In genomic region chr19:10194500-10195198, GRCh38 we compare ENCODE assay signal across 8 cellular contexts. TPM values are rescaled to one million over a fixed set of nuclear protein-coding genes. Genes with fewer than 3 reads are reported as not detected.
DNase-seq lines count a peak whose midpoint lies in the region; ATAC-seq, FAIRE-seq and TF ChIP-seq lines count a peak whose summit lies in the region.

TSS of gene DNMT1 (minus strand) at chr19:10194953. CDS start at chr19:10194899, 54 bp downstream.

- H4K20me1 ChIP-seq in keratinocyte (ENCODE audit: control insufficient read depth, extremely low read depth, insufficient read depth, low read length): peaks cover 9% of the 10 kb centered on the region

- no peaks in the 10 kb centered on the region for H3K27me3 ChIP-seq in keratinocyte (ENCODE audit: control insufficient read depth, extremely low read depth, insufficient read depth, low read length)

- peak within 1 kb of the TSS; percentile 88 for H3K9ac ChIP-seq in keratinocyte (ENCODE audit: control insufficient read depth, extremely low read depth, insufficient read depth, low read length)

- DNase-seq in AG09309 (ENCODE audit: low read depth): peak; percentile 88
- DNase-seq in NCI-H460 (ENCODE audit: extremely low read depth, low read depth): peak; percentile 90
- DNase-seq in activated CD4-positive, CD25-positive, alpha-beta regulatory T cell treated with anti-CD3 and anti-CD28 coated beads, Interleukin-2, amount 50 U/mL, for 72 hours: peak; percentile 98
- peak; percentile 97 for DNase-seq in cerebellar cortex (ENCODE audit: low spot score)
- DNase-seq in keratinocyte (ENCODE audit: low read depth, low spot score): peak; percentile 62
- DNase-seq in stimulated activated CD4-positive, alpha-beta T cell treated with anti-CD3 and anti-CD28 coated beads, Interleukin-12 subunit alpha, Interleukin-12 subunit beta, amount 100 ng/mL, for 48 hours (ENCODE audit: low read depth in 2 of 3, low spot score in 1 of 3): peak; percentile 98 to 99 (median 98)

- peaks cover 47% of the 10 kb centered on the region for H3K79me2 ChIP-seq in keratinocyte (ENCODE audit: control insufficient read depth, insufficient read depth, low read length)

- peak within 1 kb of the TSS; percentile 73 for H3K4me2 ChIP-seq in keratinocyte (ENCODE audit: control insufficient read depth, extremely low read depth, insufficient read depth, low read depth, low read length)

- FAIRE-seq in keratinocyte (lab: Jason Lieb, UNC): no peak

- dilution Hi-C loops in keratinocyte (cut with MboI; ENCODE audit: extremely low pct_ligation_motif_present, low sequenced_read_pairs): no loop called here

- no peaks in the 10 kb centered on the region for H3K9me3 ChIP-seq in keratinocyte (ENCODE audit: control insufficient read depth, low read depth, low read length)

- ATAC-seq in GM19023 (IDR thresholded peaks at IDR 0.05; ENCODE audit: unreplicated experiment) (peak; percentile 83), HG03342 (IDR thresholded peaks at IDR 0.05; ENCODE audit: unreplicated experiment) (peak; percentile 74)

- no peaks in the 10 kb centered on the region for H3K9me1 ChIP-seq in keratinocyte (ENCODE audit: control insufficient read depth, extremely low read depth, insufficient read depth, low read length)

- H3K4me3 ChIP-seq in AG09309 (ENCODE audit: control insufficient read depth, low read depth, low read length): peak within 1 kb of the TSS; percentile 73
- peak within 1 kb of the TSS; percentile 69 to 85 (median 81) for H3K4me3 ChIP-seq in keratinocyte (ENCODE audit: control insufficient read depth in 2 of 3, extremely low read depth in 1 of 3, insufficient read depth in 2 of 3, low read depth in 1 of 3, low read length in 3 of 3)

- peak within 1 kb of the TSS; percentile 72 for H3K27ac ChIP-seq in keratinocyte (ENCODE audit: control insufficient read depth, insufficient read depth, low read length)

- H2AFZ ChIP-seq in keratinocyte (ENCODE audit: control insufficient read depth, low read length): peak within 1 kb of the TSS; percentile 92

- peaks cover 11% of the 10 kb centered on the region for H3K4me1 ChIP-seq in keratinocyte (ENCODE audit: control insufficient read depth, extremely low read depth, insufficient read depth, low read length)

- TF ChIP-seq CTCF in AG09309 (IDR thresholded peaks at IDR 0.05; ENCODE audit: control insufficient read depth, insufficient read depth, low read depth, low read length, missing control alignments) (no peak), keratinocyte (optimal IDR thresholded peaks at IDR 0.05 in 1 of 3, IDR thresholded peaks at IDR 0.05 in 1 of 3, conservative IDR thresholded peaks at IDR 0.05 in 1 of 3; ENCODE audit: extremely low read depth in 1 of 3, insufficient read depth in 2 of 3, low read length in 3 of 3) (no peak)

- peaks cover 0 to 12% of the 10 kb centered on the region in 2 experiments for H3K36me3 ChIP-seq in keratinocyte (ENCODE audit: control insufficient read depth in 2 of 2, extremely low read depth in 1 of 2, insufficient read depth in 2 of 2, low read length in 2 of 2)

RNA-seq across cellular contexts. Expression of gene DNMT1, which starts in this region (rescaled TPM):
- total RNA-seq in NCI-H460 (2014; rRNA removed; shearing (Covaris generic)): 49.9 and 54.2 TPM in 2 replicates
- 217 and 259 TPM in 2 replicates for polyA plus RNA-seq in NCI-H460 (2014; cell fraction: nucleus; rRNA removed)
- polyA plus RNA-seq in keratinocyte: 18.1 to 52.0 TPM (median 51.7 TPM) in 3 replicates
- 64.4 TPM for polyA plus RNA-seq in keratinocyte (2011; ENCODE audit: low read depth)
- 24.8 and 28.3 TPM in 2 replicates for polyA plus RNA-seq in keratinocyte (2011; cell fraction: cytosol; rRNA removed)
- 83.0 and 95.9 TPM in 2 replicates for polyA plus RNA-seq in keratinocyte (2011; cell fraction: nucleus; rRNA removed)
- polyA plus RNA-seq in keratinocyte (2012; ENCODE audit: low replicate concordance): 14.1 and 72.2 TPM in 2 replicates
- polyA minus RNA-seq in keratinocyte: 19.6 to 74.5 TPM (median 52.1 TPM) in 3 replicates
- 36.6 TPM for polyA minus RNA-seq in keratinocyte (2011; cell fraction: cytosol; rRNA and poly(A)+ RNA removed)
- 34.3 and 39.0 TPM in 2 replicates for polyA minus RNA-seq in keratinocyte (2011; cell fraction: nucleus; rRNA and poly(A)+ RNA removed)

Comparison
In these comparisons a context has a peak if more than half of its experiments do, and no peak if none do; other contexts are left out.
1. Peak in every context shown above with its lines: DNase-seq, ATAC-seq, H3K4me3 ChIP-seq and H3K27ac ChIP-seq.